In the genomic region with DNA sequence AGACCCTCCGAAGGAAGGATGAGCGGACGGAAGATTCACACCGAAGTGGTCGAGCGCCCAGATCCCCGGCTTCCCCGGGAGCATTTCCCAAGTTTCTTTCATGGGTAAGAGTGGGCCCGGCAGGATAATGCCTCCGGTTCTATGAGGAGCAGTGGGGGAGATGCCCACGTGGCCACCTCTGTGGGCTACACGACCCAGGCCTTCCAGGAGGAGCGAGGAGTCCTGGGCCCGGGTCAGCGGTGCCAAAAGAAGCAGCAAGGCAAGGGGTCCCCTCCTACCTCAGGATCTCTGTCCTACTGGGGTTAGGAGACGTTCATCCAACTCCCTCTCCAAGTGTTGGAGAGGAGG, we compare ENCODE assay signal across 20 cellular contexts.
"Had no signal": no experiment of that assay in that cellular context is flagged by ENCODE, and none has a peak within 500 bp of the region (broad histone marks: within the 10 kb centered on the region; RNA-seq: fewer than 3 reads in every experiment).

No MANE protein-coding gene starts in this region.

- H3K27ac ChIP-seq: gastroesophageal sphincter, left lung, tibial nerve, vagina had no signal

- FAIRE-seq: keratinocyte, small intestine, TTC549 had no signal

- H3K4me3 ChIP-seq: left lung, mucosa of descending colon, tibial nerve, vagina had no signal

- H3K36me3 ChIP-seq: gastroesophageal sphincter, left lung, tibial nerve, vagina had no signal

- ATAC-seq: activated CD8-positive, alpha-beta T cell treated with anti-CD3 and anti-CD28 coated beads for 36 hours; activated naive CD4-positive, alpha-beta T cell treated with anti-CD3 and anti-CD28 coated beads, Interleukin-2, amount 50 U/mL, for 72 hours; activated T-cell treated with anti-CD3 and anti-CD28 coated beads, Interleukin-2, amount 50 U/mL, for 4 hours; effector memory CD8-positive, alpha-beta T cell; gastroesophageal sphincter; left lung; mucosa of descending colon; naive thymus-derived CD4-positive, alpha-beta T cell had no signal

- H3K27me3 ChIP-seq: vagina had no signal

- H3K4me1 ChIP-seq: tibial nerve, vagina had no signal

- H3K9me3 ChIP-seq: left lung, mucosa of descending colon, vagina had no signal

- DNase-seq: activated B cell treated with CpG ODN at 0.5 μM for 24 hours; activated CD4-positive, alpha-beta T cell treated with anti-CD3 and anti-CD28 coated beads for 48 hours; activated CD8-positive, alpha-beta T cell treated with anti-CD3 and anti-CD28 coated beads for 36 hours; activated gamma-delta T cell; activated T-cell treated with anti-CD3 and anti-CD28 coated beads, Interleukin-2, amount 50 U/mL, for 4 hours; caudate nucleus; cortex of kidney; effector memory CD8-positive, alpha-beta T cell; naive thymus-derived CD4-positive, alpha-beta T cell; small intestine; stimulated activated CD4-positive, alpha-beta T cell treated with anti-CD3 and anti-CD28 coated beads, Interleukin-4, amount 100 ng/mL, for 24 hours; stimulated activated naive CD4-positive, alpha-beta T cell had no signal
